Comparison of ENCODE assay signal across 8 cellular contexts in genomic region chr12:131296136-131296535, GRCh38.
DNase-seq lines count a peak whose midpoint lies in the region; ATAC-seq, FAIRE-seq and TF ChIP-seq lines count a peak whose summit lies in the region.
"Not testable (repeated sequence)": the region's sequence is repeated elsewhere in the genome, so short reads cannot be mapped to it uniquely, and the experiment has no call there.

No MANE protein-coding gene starts in this region.

- H3K36me3 Mint-ChIP-seq in endodermal cell (ENCODE audit: low read depth) = not testable (repeated sequence)

- H3K27me3 ChIP-seq in endodermal cell (ENCODE audit: control insufficient read depth, insufficient read depth, low read length, poor library complexity, severe bottlenecking); right atrium auricular region; suprapubic skin: not testable (repeated sequence)

- H3K9me3 ChIP-seq in endodermal cell (ENCODE audit: control insufficient read depth, low read length); right atrium auricular region; mucosa of descending colon; suprapubic skin: not testable (repeated sequence)

- H3K4me1 ChIP-seq in endodermal cell (ENCODE audit: control insufficient read depth, insufficient read depth, low read length); right atrium auricular region; mucosa of descending colon (ENCODE audit: low read depth); suprapubic skin: not testable (repeated sequence)

- TF ChIP-seq EP300 in suprapubic skin (IDR thresholded peaks at IDR 0.05) = not testable (repeated sequence)

- TF ChIP-seq POLR2A in suprapubic skin (IDR thresholded peaks at IDR 0.05) = not testable (repeated sequence)

- H3K36me3 ChIP-seq in endodermal cell (ENCODE audit: control insufficient read depth, insufficient read depth, low read length); right atrium auricular region; mucosa of descending colon (ENCODE audit: low read depth); suprapubic skin: not testable (repeated sequence)

- DNase-seq in GM19239 (ENCODE audit: insufficient read length, low spot score); mucosa of descending colon: not testable (repeated sequence)
- DNase-seq in activated CD4-positive, CD25-positive, alpha-beta regulatory T cell treated with anti-CD3 and anti-CD28 coated beads, Interleukin-2, amount 50 U/mL, for 72 hours = peak; percentile 14
- DNase-seq in activated T-cell treated with anti-CD3 and anti-CD28 coated beads, Interleukin-2, amount 50 U/mL, for 48 hours = peak; percentile 11 to 13
- peak; percentile 47 for DNase-seq in endodermal cell
- DNase-seq in right atrium auricular region (ENCODE audit: low spot score) = peak; percentile 52
- DNase-seq in posterior vena cava (ENCODE audit: low spot score) = peak; percentile 44
- DNase-seq in suprapubic skin (ENCODE audit: low spot score in 2 of 2) = peak; percentile 50 to 75

- WGBS in endodermal cell (ENCODE audit: insufficient coverage in 1 of 2, insufficient read length in 1 of 2), 2 experiments = 90 to 100% methylated on average over 1 to 5 of the region's 6 CpGs
- WGBS in suprapubic skin = 93% methylated on average over 6 of the region's 6 CpGs

- H3K9me3 Mint-ChIP-seq in endodermal cell = not testable (repeated sequence)

- not testable (repeated sequence) for H3K4me3 ChIP-seq in endodermal cell (ENCODE audit: low read length); right atrium auricular region; mucosa of descending colon; suprapubic skin

- not testable (repeated sequence) for H3K4me1 Mint-ChIP-seq in endodermal cell

- not testable (repeated sequence) for H3K4me3 Mint-ChIP-seq in endodermal cell

- not testable (repeated sequence) for H3K9ac ChIP-seq in endodermal cell (ENCODE audit: extremely low read depth, low read length, poor library complexity, severe bottlenecking)

- not testable (repeated sequence) for H3K27ac Mint-ChIP-seq in endodermal cell

- H3K27ac ChIP-seq in endodermal cell (ENCODE audit: low read depth, low read length); right atrium auricular region; suprapubic skin: not testable (repeated sequence)

- ATAC-seq in mucosa of descending colon = peak; percentile 7

- peak; percentile 23 for FAIRE-seq in GM19239 (lab: Jason Lieb, UNC)

- not testable (repeated sequence) for TF ChIP-seq CTCF in endodermal cell (conservative IDR thresholded peaks at IDR 0.05); right atrium auricular region (IDR thresholded peaks at IDR 0.05); mucosa of descending colon (IDR thresholded peaks at IDR 0.05); suprapubic skin (IDR thresholded peaks at IDR 0.05)

- H3K27me3 Mint-ChIP-seq in endodermal cell (ENCODE audit: insufficient read depth) = not testable (repeated sequence)

- intact Hi-C loops in mucosa of descending colon (cut with DNase I, micrococcal nuclease) = loop anchor here in 1 of 2 donors (10.0 kb wide), 1 partner anchor 369 kb away; no protein-coding TSS in a partner anchor
- intact Hi-C loops in posterior vena cava (cut with DNase I) = loop anchor here in 1 of 2 donors (5.0 kb wide), 1 partner anchor 371 kb away; no protein-coding TSS in a partner anchor
